ENCODE assay signal across 16 cellular contexts in genomic region chrX:20665441-20665840, GRCh38.
DNase-seq lines count a peak whose midpoint lies in the region; ATAC-seq and TF ChIP-seq lines count a peak whose summit lies in the region.
"Had no signal": no experiment of that assay in that cellular context is flagged by ENCODE, and none has a peak within 500 bp of the region (broad histone marks: within the 10 kb centered on the region; RNA-seq: fewer than 3 reads in every experiment).

No MANE protein-coding gene starts in this region.

- H3K9me2 ChIP-seq in GM23248 (ENCODE audit: insufficient read depth) = no peaks in the 10 kb centered on the region
- H3K9me2 ChIP-seq: SK-N-SH had no signal

- peak overlapping the region; percentile 41; the same call in 1 of the 2 replicates for H3K4me3 ChIP-seq in GM23248
- no peak overlapping the region for H3K4me3 ChIP-seq in fibroblast of villous mesenchyme (ENCODE audit: low read depth, low read length)
- H3K4me3 ChIP-seq: BLaER1 treated with 17β-estradiol and CSF1 and Interleukin-3, amounts not matched to agents 10 nM and 100 nM; K562 had no signal

- no peaks in the 10 kb centered on the region for H4K20me1 ChIP-seq in GM23248 (ENCODE audit: insufficient read depth)
- H4K20me1 ChIP-seq: BLaER1 treated with 17β-estradiol and CSF1 and Interleukin-3, amounts not matched to agents 10 nM and 100 nM had no signal

- no peaks in the 10 kb centered on the region for H3K36me3 ChIP-seq in GM23248 (ENCODE audit: low read depth)
- H3K36me3 ChIP-seq: BLaER1 treated with 17β-estradiol and CSF1 and Interleukin-3, amounts not matched to agents 10 nM and 100 nM had no signal

- H3K9me3 ChIP-seq in GM23248 (ENCODE audit: low read depth) = no peaks in the 10 kb centered on the region
- H3K9me3 ChIP-seq: BLaER1 treated with 17β-estradiol and CSF1 and Interleukin-3, amounts not matched to agents 10 nM and 100 nM; SK-N-SH had no signal

- H2AFZ ChIP-seq in GM23248 = no peak overlapping the region

- H3K4me2 ChIP-seq in GM23248 (ENCODE audit: unreplicated experiment) = no peak overlapping the region
- H3K4me2 ChIP-seq: BLaER1 treated with 17β-estradiol and CSF1 and Interleukin-3, amounts not matched to agents 10 nM and 100 nM; SK-N-SH had no signal

- no peaks in the 10 kb centered on the region for H3K36me3 Mint-ChIP-seq in stimulated activated memory B cell treated with anti-CD40 and anti-IgM and Interleukin-4, amounts not matched to agents 10 μg/mL and 1 μg/mL and 100 μg/mL, for 72 hours

- H3K27ac Mint-ChIP-seq in stimulated activated memory B cell treated with anti-CD40 and anti-IgM and Interleukin-4, amounts not matched to agents 10 μg/mL and 1 μg/mL and 100 μg/mL, for 72 hours = no peak overlapping the region

- H3K27me3 ChIP-seq in GM23248 (replicated peaks; ENCODE audit: insufficient read depth) = no peaks in the 10 kb centered on the region
- H3K27me3 ChIP-seq: BLaER1 treated with 17β-estradiol and CSF1 and Interleukin-3, amounts not matched to agents 10 nM and 100 nM had no signal

- 0 out of 2 replicates have a peak overlapping the region, but pooled peaks have one; percentile 6 for H3K27ac ChIP-seq in GM23248
- H3K27ac ChIP-seq: BLaER1 treated with 17β-estradiol and CSF1 and Interleukin-3, amounts not matched to agents 10 nM and 100 nM; HL-60 had no signal

- H3K9ac ChIP-seq in GM23248 = no peak overlapping the region
- H3K9ac ChIP-seq: BLaER1 treated with 17β-estradiol and CSF1 and Interleukin-3, amounts not matched to agents 10 nM and 100 nM; SK-N-SH had no signal

- 4 to 7% methylated on average over 5 of the region's 5 CpGs for WGBS in GM23248 (ENCODE audit: low coverage in 1 of 2, low lambda C conversion rate in 2 of 2, missing lambda C conversion rate in 2 of 2), 2 experiments

- H3K79me2 ChIP-seq in GM23248 (ENCODE audit: insufficient read depth) = no peaks in the 10 kb centered on the region

- no peak for ATAC-seq in HG02623 (IDR thresholded peaks at IDR 0.05; ENCODE audit: unreplicated experiment)
- ATAC-seq in stimulated activated memory B cell treated with anti-CD40 and anti-IgM and Interleukin-4, amounts not matched to agents 10 μg/mL and 1 μg/mL and 100 μg/mL, for 72 hours = no peak
- ATAC-seq: K562, Panc1, Right ventricle myocardium inferior had no signal

- TF ChIP-seq CTCF in fibroblast of villous mesenchyme (IDR thresholded peaks at IDR 0.05; ENCODE audit: insufficient read depth, low read depth, low read length) = no peak

- H3K4me1 ChIP-seq in GM23248 (ENCODE audit: insufficient read depth) = peaks cover 14% of the 10 kb centered on the region; the same call in 1 of the 2 replicates

- in situ Hi-C loops in GM23248 (cut with MboI) = no loop called here

- no peaks in the 10 kb centered on the region for H3K27me3 Mint-ChIP-seq in stimulated activated memory B cell treated with anti-CD40 and anti-IgM and Interleukin-4, amounts not matched to agents 10 μg/mL and 1 μg/mL and 100 μg/mL, for 72 hours

- 0 out of 2 replicates have a peak, but pooled peaks cover 6% of the 10 kb centered on the region for H3F3A ChIP-seq in GM23248 (ENCODE audit: insufficient read depth)

- H3K4me1 Mint-ChIP-seq in stimulated activated memory B cell treated with anti-CD40 and anti-IgM and Interleukin-4, amounts not matched to agents 10 μg/mL and 1 μg/mL and 100 μg/mL, for 72 hours = no peaks in the 10 kb centered on the region

- H3K9me3 Mint-ChIP-seq in stimulated activated memory B cell treated with anti-CD40 and anti-IgM and Interleukin-4, amounts not matched to agents 10 μg/mL and 1 μg/mL and 100 μg/mL, for 72 hours = no peaks in the 10 kb centered on the region

- H3K4me3 Mint-ChIP-seq in stimulated activated memory B cell treated with anti-CD40 and anti-IgM and Interleukin-4, amounts not matched to agents 10 μg/mL and 1 μg/mL and 100 μg/mL, for 72 hours = no peak overlapping the region

- DNase-seq in DMS114 treated with DMSO at 0.1 percent for 48 hours (lab: John Stamatoyannopoulos, UW; ENCODE audit: unreplicated experiment) (peak; percentile 89), GM23248 (peak; percentile 40), fibroblast of villous mesenchyme (ENCODE audit: low read depth) (peak; percentile 27), pons (ENCODE audit: low spot score) (peak; percentile 2), medulla oblongata (ENCODE audit: extremely low spot score) (no peak), HK-2 (ENCODE audit: unreplicated experiment) (no peak)
- DNase-seq: ACHN, DMS 273 treated with DMSO at 0.1 percent for 48 hours, SK-N-SH had no signal

Comparison
In these comparisons a context has a peak if more than half of its experiments do, and no peak if none do; other contexts are left out.
1. DNase-seq: peak in DMS114 treated with DMSO at 0.1 percent for 48 hours (single experiment), GM23248 (single experiment), fibroblast of villous mesenchyme (single experiment) and pons (single experiment); none in medulla oblongata (single experiment) and HK-2 (single experiment).